ENCODE assay signal across 29 cellular contexts in the genomic region with DNA sequence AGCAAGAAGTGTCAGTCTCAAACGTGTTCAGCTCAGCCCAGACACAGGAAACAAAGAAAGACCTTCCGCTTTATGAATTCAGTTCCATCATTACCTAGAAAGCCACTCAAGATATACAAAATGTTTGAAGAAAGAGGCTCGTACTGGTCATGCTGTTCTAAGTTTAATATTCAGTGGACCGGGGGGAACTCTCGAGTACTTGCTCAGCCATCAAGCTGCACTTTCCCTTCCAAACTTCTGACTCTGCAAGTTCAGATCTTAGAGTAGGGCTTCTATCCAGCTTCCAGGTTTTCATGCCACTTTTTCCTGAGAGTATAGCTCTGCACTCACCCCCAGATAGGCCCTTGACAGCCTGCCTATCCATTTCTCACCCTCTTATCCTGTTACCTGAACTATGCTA.
"Had no signal": no experiment of that assay in that cellular context is flagged by ENCODE, and none has a peak within 500 bp of the region (broad histone marks: within the 10 kb centered on the region; RNA-seq: fewer than 3 reads in every experiment).

No MANE protein-coding gene starts in this region.

- DNase-seq: activated CD4-positive, alpha-beta memory T cell treated with anti-CD3 and anti-CD28 coated beads, Interleukin-2, amount 10 ng/mL, durations not matched to agents 7 days and 5 days; activated CD4-positive, alpha-beta T cell treated with anti-CD3 and anti-CD28 coated beads for 1 hour; activated CD4-positive, alpha-beta T cell treated with anti-CD3 and anti-CD28 coated beads for 4 hours; activated CD4-positive, alpha-beta T cell treated with anti-CD3 and anti-CD28 coated beads, Interleukin-2, amount 10 ng/mL, durations not matched to agents 7 days and 5 days; activated CD4-positive, alpha-beta T cell treated with anti-CD3 and anti-CD28 coated beads, Interleukin-2, amount 50 U/mL, for 4 hours; activated CD8-positive, alpha-beta memory T cell treated with anti-CD3 and anti-CD28 coated beads, Interleukin-2, amount 50 U/mL, for 48 hours; activated gamma-delta T cell treated with Interleukin-2 at 50 U/mL for 16 hours; activated naive CD4-positive, alpha-beta T cell treated with anti-CD3 and anti-CD28 coated beads, Interleukin-2, amount 50 U/mL, for 16 hours; activated naive CD4-positive, alpha-beta T cell treated with Interleukin-2 at 50 U/mL for 16 hours; activated T-cell treated with anti-CD3 and anti-CD28 coated beads for 4 hours; activated T-cell treated with anti-CD3 and anti-CD28 coated beads, Interleukin-2, amount 50 U/mL, for 24 hours; activated T-cell treated with anti-CD3 and anti-CD28 coated beads, Interleukin-2, amount 50 U/mL, for 72 hours; amniotic stem cell; anterior cingulate cortex; brain microvascular endothelial cell; dorsolateral prefrontal cortex; effector CD4-positive, alpha-beta T cell; effector memory CD8-positive, alpha-beta T cell; esophagus squamous epithelium; foreskin melanocyte; heart right ventricle; T-helper 2 cell had no signal

- H3K36me3 Mint-ChIP-seq: activated naive CD8-positive, alpha-beta T cell; WTC11 had no signal

- ATAC-seq: effector memory CD8-positive, alpha-beta T cell; gastroesophageal sphincter; WTC11 had no signal

- H3K27me3 Mint-ChIP-seq: activated naive CD8-positive, alpha-beta T cell; activated T-cell treated with anti-CD3 and anti-CD28 coated beads, Interleukin-2, amount 50 U/mL, for 24 hours; central memory CD8-positive, alpha-beta T cell; dendritic cell treated with granulocyte-macrophage colony-stimulating factor and Interleukin-4, amounts not matched to agents 40 ng/mL and 50 ng/mL, for 4 days had no signal

- H3K4me3 ChIP-seq: coronary artery, dorsolateral prefrontal cortex, esophagus squamous epithelium, gastroesophageal sphincter, heart right ventricle had no signal

- H3K27me3 ChIP-seq: brain microvascular endothelial cell, dorsolateral prefrontal cortex, esophagus squamous epithelium, gastroesophageal sphincter, heart right ventricle had no signal

- H3K9me3 ChIP-seq: esophagus squamous epithelium, gastroesophageal sphincter, heart right ventricle had no signal

- H3K9me3 Mint-ChIP-seq: activated CD4-positive, alpha-beta memory T cell treated with anti-CD3 and anti-CD28 coated beads, Interleukin-2, amount 10 ng/mL, durations not matched to agents 7 days and 5 days; activated CD4-positive, alpha-beta T cell treated with anti-CD3 and anti-CD28 coated beads, Interleukin-2, amount 10 ng/mL, durations not matched to agents 7 days and 5 days; activated T-cell treated with anti-CD3 and anti-CD28 coated beads, Interleukin-2, amount 50 U/mL, for 24 hours; activated T-cell treated with anti-CD3 and anti-CD28 coated beads, Interleukin-2, amount 50 U/mL, for 72 hours; central memory CD8-positive, alpha-beta T cell; dendritic cell treated with granulocyte-macrophage colony-stimulating factor and Interleukin-4, amounts not matched to agents 40 ng/mL and 50 ng/mL, for 4 days; effector memory CD8-positive, alpha-beta T cell; WTC11 had no signal

- H3K4me1 Mint-ChIP-seq: central memory CD8-positive, alpha-beta T cell had no signal

- H3K27ac ChIP-seq: brain microvascular endothelial cell, coronary artery, dorsolateral prefrontal cortex, epithelial cell of prostate, esophagus squamous epithelium, gastroesophageal sphincter, heart right ventricle had no signal

- H3K4me3 Mint-ChIP-seq: activated CD4-positive, alpha-beta memory T cell treated with anti-CD3 and anti-CD28 coated beads, Interleukin-2, amount 10 ng/mL, durations not matched to agents 7 days and 5 days; activated CD4-positive, alpha-beta T cell treated with anti-CD3 and anti-CD28 coated beads, Interleukin-2, amount 10 ng/mL, durations not matched to agents 7 days and 5 days; activated naive CD8-positive, alpha-beta T cell; activated T-cell treated with anti-CD3 and anti-CD28 coated beads, Interleukin-2, amount 50 U/mL, for 24 hours; activated T-cell treated with anti-CD3 and anti-CD28 coated beads, Interleukin-2, amount 50 U/mL, for 72 hours; central memory CD8-positive, alpha-beta T cell; dendritic cell treated with granulocyte-macrophage colony-stimulating factor and Interleukin-4, amounts not matched to agents 40 ng/mL and 50 ng/mL, for 4 days; effector memory CD8-positive, alpha-beta T cell; WTC11 had no signal

- H3K27ac Mint-ChIP-seq: activated CD4-positive, alpha-beta memory T cell treated with anti-CD3 and anti-CD28 coated beads, Interleukin-2, amount 10 ng/mL, durations not matched to agents 7 days and 5 days; activated CD4-positive, alpha-beta T cell treated with anti-CD3 and anti-CD28 coated beads, Interleukin-2, amount 10 ng/mL, durations not matched to agents 7 days and 5 days; activated naive CD8-positive, alpha-beta T cell; activated T-cell treated with anti-CD3 and anti-CD28 coated beads, Interleukin-2, amount 50 U/mL, for 24 hours; activated T-cell treated with anti-CD3 and anti-CD28 coated beads, Interleukin-2, amount 50 U/mL, for 72 hours; dendritic cell treated with granulocyte-macrophage colony-stimulating factor and Interleukin-4, amounts not matched to agents 40 ng/mL and 50 ng/mL, for 4 days; effector memory CD8-positive, alpha-beta T cell; WTC11 had no signal

- H3K36me3 ChIP-seq: brain microvascular endothelial cell, esophagus squamous epithelium, gastroesophageal sphincter, heart right ventricle had no signal
